Comparison of ENCODE assay signal across 10 cellular contexts in the genomic region with DNA sequence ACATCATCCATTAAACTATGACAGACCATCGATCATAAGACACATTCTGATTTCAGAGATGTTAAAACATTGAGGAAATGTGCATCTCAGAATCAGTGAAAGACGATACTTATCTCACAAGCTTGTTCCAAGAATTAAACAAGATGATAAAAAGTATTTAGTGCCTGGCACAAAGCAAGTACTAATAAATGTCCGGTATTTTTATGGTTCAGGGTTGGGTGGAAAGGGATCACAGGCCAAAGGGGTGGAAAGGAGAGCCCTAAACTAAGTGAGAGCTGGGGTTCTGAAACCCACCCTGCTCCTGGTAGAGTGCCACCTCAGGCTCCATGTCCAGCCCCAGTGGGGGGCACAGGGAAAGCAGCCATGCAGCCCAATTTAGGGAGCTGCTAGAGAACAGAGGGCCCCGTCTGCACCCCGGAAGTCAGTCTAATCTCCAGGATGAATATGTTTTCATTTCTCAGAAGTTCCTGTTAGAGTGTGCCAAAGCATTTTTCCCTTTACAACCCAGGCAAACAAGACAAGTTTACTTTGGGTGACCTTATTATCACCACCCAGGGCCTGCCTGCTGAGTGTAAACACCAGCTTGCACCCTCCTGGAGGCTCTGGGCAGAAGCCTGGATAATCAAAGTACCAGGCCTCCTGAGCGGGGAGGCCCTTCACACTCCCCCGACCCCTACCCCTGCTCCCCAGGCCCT. TPM values are rescaled to one million over a fixed set of nuclear protein-coding genes. Genes with fewer than 3 reads are reported as not detected.
A peak's percentile ranks its signal among the peaks of the same experiment; 100 is the strongest.
DNase-seq lines count a peak whose midpoint lies in the region; ATAC-seq and TF ChIP-seq lines count a peak whose summit lies in the region.
"Had no signal": no experiment of that assay in that cellular context is flagged by ENCODE, and none has a peak within 500 bp of the region (broad histone marks: within the 10 kb centered on the region; RNA-seq: fewer than 3 reads in every experiment).

No MANE protein-coding gene starts in this region.

- peak; percentile 77 for DNase-seq in COR-L47 (lab: John Stamatoyannopoulos, UW)
- peak; percentile 67 for DNase-seq in MG63
- DNase-seq in progenitor cell of endocrine pancreas (ENCODE audit: low spot score, unreplicated experiment) = no peak
- no peak for DNase-seq in RPMI8226
- DNase-seq in substantia nigra (lab: John Stamatoyannopoulos, UW) = no peak
- no peak for DNase-seq in CD4-positive, alpha-beta T cell
- DNase-seq: activated effector memory CD4-positive, alpha-beta T cell treated with anti-CD3 and anti-CD28 coated beads, Interleukin-2, amount 50 U/mL, for 16 hours; NCI-H1694 had no signal

- no peak for TF ChIP-seq CTCF in progenitor cell of endocrine pancreas (IDR thresholded peaks at IDR 0.05; ENCODE audit: unreplicated experiment)
- no peak for TF ChIP-seq CTCF in CD4-positive, alpha-beta T cell (IDR thresholded peaks at IDR 0.05)

- H3K36me3 ChIP-seq in MG63 = no peaks in the 10 kb centered on the region
- H3K36me3 ChIP-seq in esophagus (ENCODE audit: control insufficient read depth in 2 of 2, insufficient read depth in 2 of 2, low read length in 1 of 2) = no peaks in the 10 kb centered on the region

- no peaks in the 10 kb centered on the region for H3K9me3 Mint-ChIP-seq in progenitor cell of endocrine pancreas (ENCODE audit: low read depth)
- H3K9me3 Mint-ChIP-seq in CD4-positive, alpha-beta T cell = no peaks in the 10 kb centered on the region

- peaks cover 6% of the 10 kb centered on the region for H3K27me3 Mint-ChIP-seq in progenitor cell of endocrine pancreas
- H3K27me3 Mint-ChIP-seq in CD4-positive, alpha-beta T cell = peaks cover 35% of the 10 kb centered on the region

- H3K4me3 ChIP-seq in MG63 = no peak overlapping the region
- H3K4me3 ChIP-seq in esophagus (ENCODE audit: low read depth in 1 of 2, low read length in 2 of 2) = no peak overlapping the region

- H3K27ac Mint-ChIP-seq in progenitor cell of endocrine pancreas = peak overlapping the region; percentile 71
- H3K27ac Mint-ChIP-seq in CD4-positive, alpha-beta T cell = no peak overlapping the region

- H3K4me1 Mint-ChIP-seq in progenitor cell of endocrine pancreas (ENCODE audit: low read depth) = peaks cover 55% of the 10 kb centered on the region
- H3K4me1 Mint-ChIP-seq in CD4-positive, alpha-beta T cell (ENCODE audit: low read depth) = peaks cover 11% of the 10 kb centered on the region

- POLR2A ChIA-PET in CD4-positive, alpha-beta T cell (lab: Charles Lee) = interaction anchor here (1.0 kb wide), 1 partner anchor 144 kb away, joined by 3 read pairs; no protein-coding TSS in a partner anchor

- intact Hi-C loops in CD4-positive, alpha-beta T cell (cut with DNase I, micrococcal nuclease) = no loop called here

- CTCF ChIA-PET in CD4-positive, alpha-beta T cell (lab: Charles Lee) = no interaction called here

- ATAC-seq in GM18870 (IDR thresholded peaks at IDR 0.05; ENCODE audit: unreplicated experiment) = no peak
- no peak for ATAC-seq in CD4-positive, alpha-beta T cell (ENCODE audit: poor library complexity)

- H3K4me3 Mint-ChIP-seq in progenitor cell of endocrine pancreas (ENCODE audit: low read depth) = no peak overlapping the region
- no peak overlapping the region for H3K4me3 Mint-ChIP-seq in CD4-positive, alpha-beta T cell

- H3K27ac ChIP-seq in esophagus (ENCODE audit: low read depth in 2 of 2, low read length in 1 of 2) (peak overlapping the region; percentile 36 to 81), substantia nigra (ENCODE audit: low read depth, low read length, poor library complexity, severe bottlenecking) (no peak overlapping the region)
- no peak overlapping the region for H3K27ac ChIP-seq in CD4-positive, alpha-beta T cell (ENCODE audit: low read depth, low read length)

- 43 to 67% methylated on average over 7 of the region's 7 CpGs for WGBS in esophagus, 2 donors

- peaks cover 6 to 8% of the 10 kb centered on the region in 2 donors for H3K4me1 ChIP-seq in esophagus (ENCODE audit: control insufficient read depth in 2 of 2, insufficient read depth in 2 of 2, low read length in 1 of 2)

- H3K36me3 Mint-ChIP-seq in progenitor cell of endocrine pancreas (ENCODE audit: insufficient read depth) = no peaks in the 10 kb centered on the region
- no peaks in the 10 kb centered on the region for H3K36me3 Mint-ChIP-seq in CD4-positive, alpha-beta T cell (ENCODE audit: low read depth)

- no peaks in the 10 kb centered on the region for H3K27me3 ChIP-seq in MG63
- H3K27me3 ChIP-seq in esophagus (ENCODE audit: control insufficient read depth in 1 of 2, insufficient read depth in 2 of 2, low read length in 2 of 2) = no peaks in the 10 kb centered on the region
- H3K27me3 ChIP-seq in CD4-positive, alpha-beta T cell (ENCODE audit: control insufficient read depth, insufficient read depth, low read length) = peaks cover 31% of the 10 kb centered on the region

- H3K9me3 ChIP-seq in MG63 (no peaks in the 10 kb centered on the region), esophagus (ENCODE audit: control insufficient read depth in 2 of 2, insufficient read depth in 1 of 2, low read depth in 1 of 2, low read length in 1 of 2) (no peaks in the 10 kb centered on the region)
- no peaks in the 10 kb centered on the region for H3K9me3 ChIP-seq in CD4-positive, alpha-beta T cell (ENCODE audit: control insufficient read depth, low read length)

RNA-seq across cellular contexts. Expression of a gene that starts 3.8 kb away (rescaled TPM):
- 2.5 and 12.5 TPM in 2 replicates for total RNA-seq in MG63 (2014; rRNA removed; shearing (Covaris generic); ENCODE audit: low replicate concordance)
- polyA plus RNA-seq in esophagus = under 1 TPM; 0.31 to 0.60 TPM
- total RNA-seq in progenitor cell of endocrine pancreas = 9.5 and 9.6 TPM in 2 replicates
- not detected for total RNA-seq in CD4-positive, alpha-beta T cell

Comparison
In these comparisons a context has a peak if more than half of its experiments do, and no peak if none do; other contexts are left out.
1. DNase-seq: peak in COR-L47 (single experiment) and MG63 (single experiment); none in progenitor cell of endocrine pancreas (single experiment), RPMI8226 (single experiment), substantia nigra (0 of 49) and CD4-positive, alpha-beta T cell (0 of 10).
2. H3K27ac ChIP-seq: peak in esophagus (2 of 2); none in substantia nigra (single experiment) and CD4-positive, alpha-beta T cell (single experiment).